ENCODE assay signal across 17 cellular contexts in genomic region chr7:19919156-19920085, GRCh38.
DNase-seq lines count a peak whose midpoint lies in the region; ATAC-seq, FAIRE-seq and TF ChIP-seq lines count a peak whose summit lies in the region.
"Had no signal": no experiment of that assay in that cellular context is flagged by ENCODE, and none has a peak within 500 bp of the region (broad histone marks: within the 10 kb centered on the region; RNA-seq: fewer than 3 reads in every experiment).

No MANE protein-coding gene starts in this region.

- ATAC-seq in upper lobe of right lung, result no peak
- ATAC-seq: stimulated activated naive B cell treated with anti-CD40 and anti-IgM and Interleukin-4, amounts not matched to agents 10 μg/mL and 1 μg/mL and 100 μg/mL, for 72 hours had no signal

- H3K9me3 ChIP-seq in keratinocyte (ENCODE audit: control insufficient read depth, low read depth, low read length) (no peaks in the 10 kb centered on the region), upper lobe of right lung (no peaks in the 10 kb centered on the region)
- H3K9me3 ChIP-seq: upper lobe of left lung had no signal

- in situ Hi-C loops in astrocyte of the spinal cord (cut with HindIII; ENCODE audit: low sequenced_read_pairs), result no loop called here

- H3K27me3 ChIP-seq in keratinocyte (ENCODE audit: control insufficient read depth, extremely low read depth, insufficient read depth, low read length) (no peaks in the 10 kb centered on the region), upper lobe of right lung (no peaks in the 10 kb centered on the region)
- H3K27me3 ChIP-seq: upper lobe of left lung had no signal

- no peaks in the 10 kb centered on the region for H3K79me2 ChIP-seq in keratinocyte (ENCODE audit: control insufficient read depth, insufficient read depth, low read length)

- no peak overlapping the region for H3K4me3 Mint-ChIP-seq in nephron progenitor cell
- H3K4me3 Mint-ChIP-seq: activated CD4-positive, alpha-beta memory T cell treated with anti-CD3 and anti-CD28 coated beads, Interleukin-2, amount 10 ng/mL, durations not matched to agents 7 days and 5 days; dendritic cell treated with granulocyte-macrophage colony-stimulating factor and Interleukin-4, amounts not matched to agents 40 ng/mL and 50 ng/mL, for 4 days; memory B cell; stimulated activated naive B cell treated with anti-CD40 and anti-IgM and Interleukin-4, amounts not matched to agents 10 μg/mL and 1 μg/mL and 100 μg/mL, for 72 hours had no signal

- no peak overlapping the region for H3K9ac ChIP-seq in keratinocyte (ENCODE audit: control insufficient read depth, extremely low read depth, insufficient read depth, low read length)

- no peaks in the 10 kb centered on the region for H3K9me3 Mint-ChIP-seq in nephron progenitor cell
- H3K9me3 Mint-ChIP-seq: dendritic cell treated with granulocyte-macrophage colony-stimulating factor and Interleukin-4, amounts not matched to agents 40 ng/mL and 50 ng/mL, for 4 days; memory B cell; stimulated activated naive B cell treated with anti-CD40 and anti-IgM and Interleukin-4, amounts not matched to agents 10 μg/mL and 1 μg/mL and 100 μg/mL, for 72 hours had no signal

- peak overlapping the region; percentile 2 for H3K4me2 ChIP-seq in keratinocyte (ENCODE audit: control insufficient read depth, extremely low read depth, insufficient read depth, low read depth, low read length)

- DNase-seq in COLO829 (ENCODE audit: low spot score) (peak; percentile 70), NCI-H1105 (lab: John Stamatoyannopoulos, UW) (peak; percentile 12), astrocyte of the spinal cord (ENCODE audit: low read depth, low spot score) (peak; percentile 53), keratinocyte (ENCODE audit: low read depth, low spot score) (no peak), globus pallidus (ENCODE audit: low spot score) (no peak), nephron progenitor cell (no peak), NCI-H82 treated with DMSO at 0.1 percent for 48 hours (lab: John Stamatoyannopoulos, UW; ENCODE audit: unreplicated experiment) (no peak), upper lobe of right lung (no peak)
- DNase-seq: activated CD4-positive, alpha-beta memory T cell treated with anti-CD3 and anti-CD28 coated beads, Interleukin-2, amount 10 ng/mL, durations not matched to agents 7 days and 5 days; amygdala; H7; MM.1S; NCI-H2171 treated with DMSO at 0.1 percent for 48 hours; stimulated activated naive B cell treated with anti-CD40 and anti-IgM and Interleukin-4, amounts not matched to agents 10 μg/mL and 1 μg/mL and 100 μg/mL, for 72 hours; upper lobe of left lung had no signal

- intact Hi-C loops in upper lobe of right lung (cut with DNase I), result no loop called here

- no peak overlapping the region for H3K4me3 ChIP-seq in astrocyte of the spinal cord (ENCODE audit: low read depth, low read length)
- H3K4me3 ChIP-seq in keratinocyte (ENCODE audit: control insufficient read depth in 2 of 3, extremely low read depth in 1 of 3, insufficient read depth in 2 of 3, low read depth in 1 of 3, low read length in 3 of 3), result no peak overlapping the region
- no peak overlapping the region for H3K4me3 ChIP-seq in upper lobe of right lung
- H3K4me3 ChIP-seq: upper lobe of left lung had no signal

- H3K27ac Mint-ChIP-seq in nephron progenitor cell, result no peak overlapping the region
- H3K27ac Mint-ChIP-seq: activated CD4-positive, alpha-beta memory T cell treated with anti-CD3 and anti-CD28 coated beads, Interleukin-2, amount 10 ng/mL, durations not matched to agents 7 days and 5 days; dendritic cell treated with granulocyte-macrophage colony-stimulating factor and Interleukin-4, amounts not matched to agents 40 ng/mL and 50 ng/mL, for 4 days; memory B cell; stimulated activated naive B cell treated with anti-CD40 and anti-IgM and Interleukin-4, amounts not matched to agents 10 μg/mL and 1 μg/mL and 100 μg/mL, for 72 hours had no signal

- H4K20me1 ChIP-seq in keratinocyte (ENCODE audit: control insufficient read depth, extremely low read depth, insufficient read depth, low read length), result no peaks in the 10 kb centered on the region

- H3K36me3 ChIP-seq in keratinocyte (ENCODE audit: control insufficient read depth in 2 of 2, extremely low read depth in 1 of 2, insufficient read depth in 2 of 2, low read length in 2 of 2) (no peaks in the 10 kb centered on the region), upper lobe of right lung (no peaks in the 10 kb centered on the region)
- H3K36me3 ChIP-seq: upper lobe of left lung had no signal

- no peaks in the 10 kb centered on the region for H3K27me3 Mint-ChIP-seq in nephron progenitor cell (ENCODE audit: low read depth, poor library complexity)
- H3K27me3 Mint-ChIP-seq: activated CD4-positive, alpha-beta memory T cell treated with anti-CD3 and anti-CD28 coated beads, Interleukin-2, amount 10 ng/mL, durations not matched to agents 7 days and 5 days; dendritic cell treated with granulocyte-macrophage colony-stimulating factor and Interleukin-4, amounts not matched to agents 40 ng/mL and 50 ng/mL, for 4 days; memory B cell; stimulated activated naive B cell treated with anti-CD40 and anti-IgM and Interleukin-4, amounts not matched to agents 10 μg/mL and 1 μg/mL and 100 μg/mL, for 72 hours had no signal

- no peak for FAIRE-seq in keratinocyte (lab: Jason Lieb, UNC)

- no peaks in the 10 kb centered on the region for H3K36me3 Mint-ChIP-seq in nephron progenitor cell (ENCODE audit: low read depth)
- H3K36me3 Mint-ChIP-seq: memory B cell; stimulated activated naive B cell treated with anti-CD40 and anti-IgM and Interleukin-4, amounts not matched to agents 10 μg/mL and 1 μg/mL and 100 μg/mL, for 72 hours had no signal

- dilution Hi-C loops in keratinocyte (cut with MboI; ENCODE audit: extremely low pct_ligation_motif_present, low sequenced_read_pairs), result no loop called here

- peak overlapping the region; percentile 23 for H3K27ac ChIP-seq in keratinocyte (ENCODE audit: control insufficient read depth, insufficient read depth, low read length)
- H3K27ac ChIP-seq in upper lobe of right lung, result no peak overlapping the region
- H3K27ac ChIP-seq: upper lobe of left lung had no signal

- H2AFZ ChIP-seq in keratinocyte (ENCODE audit: control insufficient read depth, low read length), result peak overlapping the region; percentile 61

- H3K4me1 Mint-ChIP-seq in nephron progenitor cell, result peaks cover 8% of the 10 kb centered on the region
- H3K4me1 Mint-ChIP-seq: activated CD4-positive, alpha-beta memory T cell treated with anti-CD3 and anti-CD28 coated beads, Interleukin-2, amount 10 ng/mL, durations not matched to agents 7 days and 5 days; memory B cell; stimulated activated naive B cell treated with anti-CD40 and anti-IgM and Interleukin-4, amounts not matched to agents 10 μg/mL and 1 μg/mL and 100 μg/mL, for 72 hours had no signal

- TF ChIP-seq CTCF in astrocyte of the spinal cord (IDR thresholded peaks at IDR 0.05; ENCODE audit: low read depth, low read length), result no peak
- no peak for TF ChIP-seq CTCF in keratinocyte (optimal IDR thresholded peaks at IDR 0.05 in 1 of 3, IDR thresholded peaks at IDR 0.05 in 1 of 3, conservative IDR thresholded peaks at IDR 0.05 in 1 of 3; ENCODE audit: extremely low read depth in 1 of 3, insufficient read depth in 2 of 3, low read length in 3 of 3)
- TF ChIP-seq CTCF in nephron progenitor cell (IDR thresholded peaks at IDR 0.05), result no peak
- no peak for TF ChIP-seq CTCF in upper lobe of right lung (IDR thresholded peaks at IDR 0.05)

- no peaks in the 10 kb centered on the region for H3K9me1 ChIP-seq in keratinocyte (ENCODE audit: control insufficient read depth, extremely low read depth, insufficient read depth, low read length)

- peaks cover 36% of the 10 kb centered on the region for H3K4me1 ChIP-seq in keratinocyte (ENCODE audit: control insufficient read depth, extremely low read depth, insufficient read depth, low read length)
- H3K4me1 ChIP-seq in upper lobe of right lung, result peaks cover 3% of the 10 kb centered on the region
- H3K4me1 ChIP-seq: upper lobe of left lung had no signal

Comparison
In these comparisons a context has a peak if more than half of its experiments do, and no peak if none do; other contexts are left out.
1. DNase-seq: peak in COLO829 (single experiment), NCI-H1105 (single experiment) and astrocyte of the spinal cord (single experiment); none in keratinocyte (single experiment), globus pallidus (single experiment), nephron progenitor cell (single experiment), NCI-H82 treated with DMSO at 0.1 percent for 48 hours (single experiment) and upper lobe of right lung (single experiment).